In genomic region chr1:1894354-1895049, GRCh38 we compare ENCODE assay signal across 12 cellular contexts. TPM values are rescaled to one million over a fixed set of nuclear protein-coding genes. Genes with fewer than 3 reads are reported as not detected.
DNase-seq lines count a peak whose midpoint lies in the region; ATAC-seq, FAIRE-seq and TF ChIP-seq lines count a peak whose summit lies in the region.
"Had no signal": no experiment of that assay in that cellular context is flagged by ENCODE, and none has a peak within 500 bp of the region (broad histone marks: within the 10 kb centered on the region; RNA-seq: fewer than 3 reads in every experiment).

No MANE protein-coding gene starts in this region.

- CTCF ChIA-PET in activated CD4-positive, alpha-beta memory T cell treated with anti-CD3 and anti-CD28 coated beads, Interleukin-2, amount 10 ng/mL, durations not matched to agents 7 days and 5 days (lab: Charles Lee): interaction anchor here (0.7 to 1.0 kb wide), 3 partner anchors 11 to 14 kb away, joined by 3 to 6 read pairs (median 5); no protein-coding TSS in a partner anchor
- CTCF ChIA-PET in activated CD4-positive, alpha-beta memory T cell treated with anti-CD3 and anti-CD28 coated beads for 36 hours (lab: Charles Lee): interaction anchor here (1.4 to 2.1 kb wide), 2 partner anchors 11 to 14 kb away, joined by 5 to 12 read pairs; no protein-coding TSS in a partner anchor
- CTCF ChIA-PET in RWPE1 (lab: Yijun Ruan, JAX): interaction anchor here (1.4 to 1.9 kb wide), 2 partner anchors 11 to 14 kb away, joined by 3 to 18 read pairs; no protein-coding TSS in a partner anchor

- intact Hi-C loops in activated CD4-positive, alpha-beta memory T cell treated with anti-CD3 and anti-CD28 coated beads for 36 hours (cut with micrococcal nuclease): no loop called here
- intact Hi-C loops in stomach (cut with DNase I; ENCODE audit: low total_unique reads): no loop called here

- peak overlapping the region; percentile 21 for H3K27ac Mint-ChIP-seq in activated CD4-positive, alpha-beta memory T cell treated with anti-CD3 and anti-CD28 coated beads, Interleukin-2, amount 10 ng/mL, durations not matched to agents 7 days and 5 days
- H3K27ac Mint-ChIP-seq in activated CD4-positive, alpha-beta memory T cell treated with anti-CD3 and anti-CD28 coated beads for 36 hours: no peak overlapping the region

- H3K79me2 ChIP-seq in keratinocyte (ENCODE audit: control insufficient read depth, insufficient read depth, low read length): peaks cover 12% of the 10 kb centered on the region

- no peak for TF ChIP-seq CTCF in RWPE1 (conservative IDR thresholded peaks at IDR 0.05; ENCODE audit: low read depth)
- TF ChIP-seq CTCF in keratinocyte (optimal IDR thresholded peaks at IDR 0.05 in 1 of 3, IDR thresholded peaks at IDR 0.05 in 1 of 3, conservative IDR thresholded peaks at IDR 0.05 in 1 of 3; ENCODE audit: extremely low read depth in 1 of 3, insufficient read depth in 2 of 3, low read length in 3 of 3): no peak
- no peak for TF ChIP-seq CTCF in stomach (IDR thresholded peaks at IDR 0.05)

- peaks cover 7% of the 10 kb centered on the region for H3K36me3 Mint-ChIP-seq in activated CD4-positive, alpha-beta memory T cell treated with anti-CD3 and anti-CD28 coated beads, Interleukin-2, amount 10 ng/mL, durations not matched to agents 7 days and 5 days (ENCODE audit: low read depth)
- H3K36me3 Mint-ChIP-seq in activated CD4-positive, alpha-beta memory T cell treated with anti-CD3 and anti-CD28 coated beads for 36 hours: no peaks in the 10 kb centered on the region

- H3K4me3 Mint-ChIP-seq in activated CD4-positive, alpha-beta memory T cell treated with anti-CD3 and anti-CD28 coated beads, Interleukin-2, amount 10 ng/mL, durations not matched to agents 7 days and 5 days: no peak overlapping the region
- no peak overlapping the region for H3K4me3 Mint-ChIP-seq in activated CD4-positive, alpha-beta memory T cell treated with anti-CD3 and anti-CD28 coated beads for 36 hours

- FAIRE-seq in keratinocyte (lab: Jason Lieb, UNC): no peak
- FAIRE-seq: frontal cortex had no signal

- no peak for ATAC-seq in GM18505 (IDR thresholded peaks at IDR 0.05; ENCODE audit: unreplicated experiment)

- no peaks in the 10 kb centered on the region for H3K9me1 ChIP-seq in keratinocyte (ENCODE audit: control insufficient read depth, extremely low read depth, insufficient read depth, low read length)

- WGBS in stomach, 5 donors: 10 to 29% (median 21%) methylated on average over 14 of the region's 14 CpGs

- H3K36me3 ChIP-seq in keratinocyte (ENCODE audit: control insufficient read depth in 2 of 2, extremely low read depth in 1 of 2, insufficient read depth in 2 of 2, low read length in 2 of 2) (no peaks in the 10 kb centered on the region), stomach (no peaks in the 10 kb centered on the region)

- H2AFZ ChIP-seq in keratinocyte (ENCODE audit: control insufficient read depth, low read length): no peak overlapping the region

- H3K9ac ChIP-seq in keratinocyte (ENCODE audit: control insufficient read depth, extremely low read depth, insufficient read depth, low read length): peak overlapping the region; percentile 13

- no peak for TF ChIP-seq POLR2A in stomach (IDR thresholded peaks at IDR 0.05)
- TF ChIP-seq POLR2A in GM18505 (IDR thresholded peaks at IDR 0.05; ENCODE audit: borderline replicate concordance, extremely low read depth, insufficient read depth, insufficient read length): no peak

- H3K9me3 ChIP-seq in keratinocyte (ENCODE audit: control insufficient read depth, low read depth, low read length): no peaks in the 10 kb centered on the region
- no peaks in the 10 kb centered on the region for H3K9me3 ChIP-seq in stomach

- peaks cover under 1% of the 10 kb centered on the region for H4K20me1 ChIP-seq in keratinocyte (ENCODE audit: control insufficient read depth, extremely low read depth, insufficient read depth, low read length)

- POLR2A ChIA-PET in activated CD4-positive, alpha-beta memory T cell treated with anti-CD3 and anti-CD28 coated beads, Interleukin-2, amount 10 ng/mL, durations not matched to agents 7 days and 5 days (lab: Charles Lee): interaction anchor here (1.3 to 1.4 kb wide), 2 partner anchors 11 to 114 kb away, joined by 3 read pairs; no protein-coding TSS in a partner anchor
- POLR2A ChIA-PET in activated CD4-positive, alpha-beta memory T cell treated with anti-CD3 and anti-CD28 coated beads for 36 hours (lab: Charles Lee): interaction anchor here (0.5 kb wide), 1 partner anchor 54 kb away, joined by 3 read pairs; no protein-coding TSS in a partner anchor
- POLR2A ChIA-PET in RWPE1 (lab: Yijun Ruan, JAX; ENCODE audit: low non-redundant PET): no interaction called here

- no peak for DNase-seq in activated CD4-positive, alpha-beta memory T cell treated with anti-CD3 and anti-CD28 coated beads, Interleukin-2, amount 10 ng/mL, durations not matched to agents 7 days and 5 days
- DNase-seq in activated CD4-positive, alpha-beta memory T cell treated with anti-CD3 and anti-CD28 coated beads for 36 hours: no peak
- DNase-seq in RWPE1 (ENCODE audit: low spot score) (no peak), keratinocyte (ENCODE audit: low read depth, low spot score) (no peak), stomach (peak; percentile 77), caudate nucleus (lab: John Stamatoyannopoulos, UW) (no peak), NCI-H1048 (lab: John Stamatoyannopoulos, UW) (no peak)
- DNase-seq: anterior cingulate cortex, HCEC 1CT, NCI-H446 had no signal

- TF ChIP-seq EP300 in stomach (IDR thresholded peaks at IDR 0.05): no peak

- H3K9me3 Mint-ChIP-seq in activated CD4-positive, alpha-beta memory T cell treated with anti-CD3 and anti-CD28 coated beads, Interleukin-2, amount 10 ng/mL, durations not matched to agents 7 days and 5 days: no peaks in the 10 kb centered on the region
- H3K9me3 Mint-ChIP-seq in activated CD4-positive, alpha-beta memory T cell treated with anti-CD3 and anti-CD28 coated beads for 36 hours: no peaks in the 10 kb centered on the region

- dilution Hi-C loops in keratinocyte (cut with MboI; ENCODE audit: extremely low pct_ligation_motif_present, low sequenced_read_pairs): no loop called here

- peaks cover 32% of the 10 kb centered on the region for H3K4me1 Mint-ChIP-seq in activated CD4-positive, alpha-beta memory T cell treated with anti-CD3 and anti-CD28 coated beads, Interleukin-2, amount 10 ng/mL, durations not matched to agents 7 days and 5 days
- H3K4me1 Mint-ChIP-seq in activated CD4-positive, alpha-beta memory T cell treated with anti-CD3 and anti-CD28 coated beads for 36 hours (ENCODE audit: low read depth): peaks cover 22% of the 10 kb centered on the region

- H3K4me3 ChIP-seq in keratinocyte (ENCODE audit: control insufficient read depth in 2 of 3, extremely low read depth in 1 of 3, insufficient read depth in 2 of 3, low read depth in 1 of 3, low read length in 3 of 3) (no peak overlapping the region), stomach (no peak overlapping the region)

- H3K27ac ChIP-seq in RWPE1 (peak overlapping the region; percentile 93), keratinocyte (ENCODE audit: control insufficient read depth, insufficient read depth, low read length) (no peak overlapping the region), stomach (peak overlapping the region; percentile 40 to 68 (median 51)), caudate nucleus (ENCODE audit: low read depth, low read length) (no peak overlapping the region)

- H3K27me3 ChIP-seq in keratinocyte (ENCODE audit: control insufficient read depth, extremely low read depth, insufficient read depth, low read length) (peaks cover 5% of the 10 kb centered on the region), stomach (peaks cover 0 to 25% (median 4%) of the 10 kb centered on the region in 3 donors)

- H3K27me3 Mint-ChIP-seq in activated CD4-positive, alpha-beta memory T cell treated with anti-CD3 and anti-CD28 coated beads, Interleukin-2, amount 10 ng/mL, durations not matched to agents 7 days and 5 days: peaks cover 6% of the 10 kb centered on the region
- H3K27me3 Mint-ChIP-seq in activated CD4-positive, alpha-beta memory T cell treated with anti-CD3 and anti-CD28 coated beads for 36 hours: no peaks in the 10 kb centered on the region

- H3K4me2 ChIP-seq in keratinocyte (ENCODE audit: control insufficient read depth, extremely low read depth, insufficient read depth, low read depth, low read length): peak overlapping the region; percentile 34

- H3K4me1 ChIP-seq in keratinocyte (ENCODE audit: control insufficient read depth, extremely low read depth, insufficient read depth, low read length) (peaks cover 20% of the 10 kb centered on the region), stomach (peaks cover 13 to 59% (median 51%) of the 10 kb centered on the region in 4 donors)

RNA-seq across cellular contexts. Expression of gene GNB1, which starts 3.6 kb away (rescaled TPM):
- 100 to 1,000 TPM; 428 to 431 TPM for total RNA-seq in activated CD4-positive, alpha-beta memory T cell treated with anti-CD3 and anti-CD28 coated beads, Interleukin-2, amount 10 ng/mL, durations not matched to agents 7 days and 5 days
- 100 to 1,000 TPM; 396 to 403 TPM for total RNA-seq in activated CD4-positive, alpha-beta memory T cell treated with anti-CD3 and anti-CD28 coated beads for 36 hours
- polyA plus RNA-seq in keratinocyte: 352 to 441 TPM (median 364 TPM) in 3 replicates
- polyA plus RNA-seq in keratinocyte (2011; ENCODE audit: low read depth): 233 TPM
- polyA plus RNA-seq in keratinocyte (2011; cell fraction: cytosol; rRNA removed): 438 and 465 TPM in 2 replicates
- polyA plus RNA-seq in keratinocyte (2011; cell fraction: nucleus; rRNA removed): 268 and 296 TPM in 2 replicates
- 230 and 477 TPM in 2 replicates for polyA plus RNA-seq in keratinocyte (2012; ENCODE audit: low replicate concordance)
- polyA minus RNA-seq in keratinocyte: 579 to 781 TPM (median 600 TPM) in 3 replicates
- 406 TPM for polyA minus RNA-seq in keratinocyte (2011; cell fraction: cytosol; rRNA and poly(A)+ RNA removed)
- polyA minus RNA-seq in keratinocyte (2011; cell fraction: nucleus; rRNA and poly(A)+ RNA removed): 112 and 177 TPM in 2 replicates
- total RNA-seq in stomach: 100 to 1,000 TPM in 4 of 5 donors, 10 to 100 TPM in 1; 49.6 to 195 (median 124) TPM
- polyA plus RNA-seq in stomach: 100 to 1,000 TPM in 2 of 3 donors, 10 to 100 TPM in 1; 66.2 to 146 (median 126) TPM

RNA-seq across cellular contexts. Expression of gene CALML6, which starts 20.6 kb away (rescaled TPM):
- total RNA-seq in activated CD4-positive, alpha-beta memory T cell treated with anti-CD3 and anti-CD28 coated beads, Interleukin-2, amount 10 ng/mL, durations not matched to agents 7 days and 5 days: under 1 TPM; 0.25 to 0.38 TPM
- total RNA-seq in activated CD4-positive, alpha-beta memory T cell treated with anti-CD3 and anti-CD28 coated beads for 36 hours: under 1 TPM; 0.26 to 0.27 TPM
- polyA plus RNA-seq in keratinocyte (0.08 to 0.45 TPM in 2 of 3 replicates, not detected in the other), stomach (1 to 10 TPM; 1.4 to 5.7 (median 2.6) TPM)
- 0.26 TPM for polyA plus RNA-seq in keratinocyte (2011; ENCODE audit: low read depth)
- not detected in 2 replicates for polyA plus RNA-seq in keratinocyte (2011; cell fraction: cytosol; rRNA removed)
- polyA plus RNA-seq in keratinocyte (2011; cell fraction: nucleus; rRNA removed): 2.6 and 3.3 TPM in 2 replicates
- 0.11 and 0.71 TPM in 2 replicates for polyA plus RNA-seq in keratinocyte (2012; ENCODE audit: low replicate concordance)
- polyA minus RNA-seq in keratinocyte: 0.36 TPM in 1 of 3 replicates, not detected in the others
- not detected for polyA minus RNA-seq in keratinocyte (2011; cell fraction: cytosol; rRNA and poly(A)+ RNA removed)
- 0.62 TPM in 1 of 2 replicates, not detected in the other for polyA minus RNA-seq in keratinocyte (2011; cell fraction: nucleus; rRNA and poly(A)+ RNA removed)
- not detected for total RNA-seq in stomach
- total RNA-seq: frontal cortex had no signal

RNA-seq across cellular contexts. Expression of gene TMEM52, which starts 24.6 kb away (rescaled TPM):
- not detected for total RNA-seq in activated CD4-positive, alpha-beta memory T cell treated with anti-CD3 and anti-CD28 coated beads, Interleukin-2, amount 10 ng/mL, durations not matched to agents 7 days and 5 days
- total RNA-seq in activated CD4-positive, alpha-beta memory T cell treated with anti-CD3 and anti-CD28 coated beads for 36 hours: under 1 TPM; 0.33 to 0.34 TPM
- polyA plus RNA-seq in keratinocyte (0.10 to 0.35 TPM (median 0.10 TPM) in 3 replicates), stomach (10 to 100 TPM in 1 of 3 donors, 1 to 10 TPM in 2; 5.0 to 10.4 (median 6.2) TPM)
- not detected for polyA plus RNA-seq in keratinocyte (2011; ENCODE audit: low read depth)
- 0.14 and 0.17 TPM in 2 replicates for polyA plus RNA-seq in keratinocyte (2011; cell fraction: cytosol; rRNA removed)
- polyA plus RNA-seq in keratinocyte (2011; cell fraction: nucleus; rRNA removed): 0.18 and 0.41 TPM in 2 replicates
- 0.17 and 0.31 TPM in 2 replicates for polyA plus RNA-seq in keratinocyte (2012; ENCODE audit: low replicate concordance)
- polyA minus RNA-seq in keratinocyte: 2.0 TPM in 1 of 3 replicates, not detected in the others
- polyA minus RNA-seq in keratinocyte (2011; cell fraction: cytosol; rRNA and poly(A)+ RNA removed): not detected
- not detected in 2 replicates for polyA minus RNA-seq in keratinocyte (2011; cell fraction: nucleus; rRNA and poly(A)+ RNA removed)
- total RNA-seq in stomach: 1 to 10 TPM in 1 of 5 donors, not detected in 4; 9.8 TPM

Comparison
In these comparisons a context has a peak if more than half of its experiments do, and no peak if none do; other contexts are left out.
1. H3K27ac ChIP-seq: peak in RWPE1 (single experiment) and stomach (5 of 5); none in keratinocyte (single experiment) and caudate nucleus (single experiment).